ENCODE assay signal across 8 cellular contexts in genomic region chr1:148038462-148039333, GRCh38.
A peak's percentile ranks its signal among the peaks of the same experiment; 100 is the strongest.
DNase-seq lines count a peak whose midpoint lies in the region; ATAC-seq and TF ChIP-seq lines count a peak whose summit lies in the region.
"Not testable (repeated sequence)": the region's sequence is repeated elsewhere in the genome, so short reads cannot be mapped to it uniquely, and the experiment has no call there.

No MANE protein-coding gene starts in this region.

- intact Hi-C loops in OCI-LY7 (cut with micrococcal nuclease; ENCODE audit: unreplicated experiment); esophagus muscularis mucosa (cut with DNase I): not testable (repeated sequence)

- WGBS in esophagus muscularis mucosa, result 0% methylated on average over 15 of the region's 38 CpGs

- H3K27ac ChIP-seq in DOHH2 (ENCODE audit: low read depth, low read length) (peak overlapping the region; percentile 59), esophagus muscularis mucosa (replicated peaks in 1 of 4) (peak overlapping the region; percentile 40 to 63 (median 62))
- H3K27ac ChIP-seq in OCI-LY7 (ENCODE audit: low read depth, low read length, poor library complexity, severe bottlenecking), result not testable (repeated sequence)

- not testable (repeated sequence) for H3K27me3 ChIP-seq in DOHH2 (ENCODE audit: control insufficient read depth, low read length)
- peaks cover 0 to 18% (median 0%) of the 10 kb centered on the region in 4 donors for H3K27me3 ChIP-seq in esophagus muscularis mucosa

- H3K4me3 ChIP-seq in DOHH2 (ENCODE audit: low read length) (peak overlapping the region; percentile 62), OCI-LY7 (ENCODE audit: low read depth, low read length, poor library complexity, severe bottlenecking) (peak overlapping the region; percentile 50), esophagus muscularis mucosa (peak overlapping the region; percentile 46 to 54 (median 52))

- not testable (repeated sequence) for H3K4me1 ChIP-seq in DOHH2 (ENCODE audit: control insufficient read depth, low read length); OCI-LY7 (ENCODE audit: insufficient read depth, low read length, poor library complexity, severe bottlenecking); esophagus muscularis mucosa

- not testable (repeated sequence) for H3K79me2 ChIP-seq in DOHH2 (ENCODE audit: control insufficient read depth, low read length); OCI-LY7 (ENCODE audit: insufficient read depth, low read depth, low read length)

- not testable (repeated sequence) for TF ChIP-seq CTCF in DOHH2 (IDR thresholded peaks at IDR 0.05; ENCODE audit: low read depth, low read length, poor library complexity, severe bottlenecking); OCI-LY7 (conservative IDR thresholded peaks at IDR 0.05; ENCODE audit: low read length); esophagus muscularis mucosa (IDR thresholded peaks at IDR 0.05)

- ATAC-seq in GM21723 (IDR thresholded peaks at IDR 0.05; ENCODE audit: unreplicated experiment), result peak; percentile 90

- BruUV-seq in OCI-LY7 (replicated peaks; lab: Mats Ljungman, UMichigan), result TSS peak; percentile 99

- not testable (repeated sequence) for H4K20me1 ChIP-seq in DOHH2 (ENCODE audit: control insufficient read depth, insufficient read depth, low read depth, low read length); OCI-LY7 (ENCODE audit: insufficient read depth, low read length)

- H2AFZ ChIP-seq in OCI-LY7 (ENCODE audit: low read length), result not testable (repeated sequence)

- DNase-seq in HuH-7 (ENCODE audit: low spot score) (peak; percentile 5), OCI-LY7 (ENCODE audit: low spot score) (peak; percentile 87), esophagus muscularis mucosa (ENCODE audit: extremely low spot score) (peak; percentile 84), myocyte (ENCODE audit: low read depth) (peak; percentile 86)
- DNase-seq in activated T-cell treated with anti-CD3 and anti-CD28 coated beads, Interleukin-2, amount 50 U/mL, for 1 hour, result peak; percentile 81
- DNase-seq in stimulated activated naive CD4-positive, alpha-beta T cell (lab: John Stamatoyannopoulos, UW), result peak in 5 of 6 experiments; percentile 44 to 89 (median 86)

- POLR2A ChIA-PET in OCI-LY7 (lab: Charles Lee), result not testable (repeated sequence)

- H3K9me2 ChIP-seq in DOHH2 (replicated peaks; ENCODE audit: control insufficient read depth, low read length); OCI-LY7 (ENCODE audit: insufficient read depth, low read length): not testable (repeated sequence)

- H3K36me3 ChIP-seq in DOHH2 (ENCODE audit: control insufficient read depth, low read length); OCI-LY7 (ENCODE audit: insufficient read depth, low read length); esophagus muscularis mucosa: not testable (repeated sequence)

- CTCF ChIA-PET in OCI-LY7 (lab: Charles Lee; ENCODE audit: unreplicated experiment), result not testable (repeated sequence)

- TF ChIP-seq EP300 in esophagus muscularis mucosa (IDR thresholded peaks at IDR 0.05), result not testable (repeated sequence)

- H3K4me2 ChIP-seq in DOHH2 (ENCODE audit: low read length) (peak overlapping the region; percentile 58), OCI-LY7 (ENCODE audit: low read length) (peak overlapping the region; percentile 63)

- H3K9me3 ChIP-seq in DOHH2 (ENCODE audit: control insufficient read depth, insufficient read depth, low read length); OCI-LY7 (ENCODE audit: low read length); esophagus muscularis mucosa: not testable (repeated sequence)

- H3F3A ChIP-seq in DOHH2 (ENCODE audit: control insufficient read depth, insufficient read depth), result not testable (repeated sequence)

- TF ChIP-seq POLR2A in esophagus muscularis mucosa (IDR thresholded peaks at IDR 0.05; ENCODE audit: low read depth), result peak; percentile 82

Comparison
In these comparisons a context has a peak if more than half of its experiments do, and no peak if none do; other contexts are left out.
1. DNase-seq: peak in every context shown above with its lines; median percentile 87 in OCI-LY7; 86 in myocyte; 86 in stimulated activated naive CD4-positive, alpha-beta T cell; 84 in esophagus muscularis mucosa; 81 in activated T-cell treated with anti-CD3 and anti-CD28 coated beads, Interleukin-2, amount 50 U/mL, for 1 hour; 5 in HuH-7.